Comparison of ENCODE assay signal across 1 cellular context in the genomic region with DNA sequence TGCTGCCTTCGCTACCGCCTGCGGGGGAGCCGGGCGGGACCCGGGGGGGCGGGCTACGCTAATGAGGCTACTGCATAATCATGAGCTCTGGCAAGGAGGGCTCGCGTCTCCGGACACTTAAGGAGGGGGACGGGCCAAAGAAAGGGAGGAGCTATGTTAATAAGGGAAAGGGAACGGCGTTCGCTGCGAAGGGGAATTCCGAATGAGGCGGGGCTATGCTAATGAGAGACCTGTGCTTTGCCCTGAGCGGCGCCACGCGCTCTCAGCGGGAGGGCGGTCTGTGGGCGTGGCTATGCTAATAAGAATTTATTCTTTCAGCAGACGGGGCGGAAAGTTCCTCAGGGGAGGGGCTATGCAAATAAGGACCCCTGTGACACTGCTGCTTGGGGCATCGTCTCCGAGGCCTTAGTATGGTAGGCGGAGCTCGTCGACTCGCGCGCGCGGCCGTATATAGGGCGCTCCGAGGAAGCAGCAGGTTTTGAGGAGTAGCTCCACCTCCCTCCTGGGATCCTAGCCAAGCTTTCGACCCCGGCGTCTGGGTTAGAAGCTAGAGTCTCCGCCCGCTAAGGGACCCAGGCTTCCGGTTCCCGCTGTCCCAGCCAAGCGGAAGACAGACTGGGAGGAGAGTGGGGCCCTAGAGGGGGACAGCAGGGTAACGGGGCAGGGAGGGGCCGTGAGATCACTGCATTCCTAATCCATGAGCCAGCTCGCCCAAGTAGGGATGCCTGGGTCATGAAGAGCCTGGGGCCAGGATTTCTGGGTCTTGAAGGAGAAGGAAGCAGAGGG.
A peak's percentile ranks its signal among the peaks of the same experiment; 100 is the strongest.
TF ChIP-seq lines count a peak whose summit lies in the region.

A gene (minus strand): TSS at position 31 of the 786 bp plus-strand sequence. CDS start 45 bp downstream, outside the sequence.

TF ChIP-seq in K562, 482 proteins besides CTCF, POLR2A, EP300 and RAD21 (continued from another document and continues in another):
- TF ChIP-seq, protein P1, sequence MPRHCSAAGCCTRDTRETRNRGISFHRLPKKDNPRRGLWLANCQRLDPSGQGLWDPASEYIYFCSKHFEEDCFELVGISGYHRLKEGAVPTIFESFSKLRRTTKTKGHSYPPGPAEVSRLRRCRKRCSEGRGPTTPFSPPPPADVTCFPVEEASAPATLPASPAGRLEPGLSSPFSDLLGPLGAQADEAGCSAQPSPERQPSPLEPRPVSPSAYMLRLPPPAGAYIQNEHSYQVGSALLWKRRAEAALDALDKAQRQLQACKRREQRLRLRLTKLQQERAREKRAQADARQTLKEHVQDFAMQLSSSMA (CRISPR knock-in tag; IDR thresholded peaks at IDR 0.05): no peak
- TF ChIP-seq, protein P2, sequence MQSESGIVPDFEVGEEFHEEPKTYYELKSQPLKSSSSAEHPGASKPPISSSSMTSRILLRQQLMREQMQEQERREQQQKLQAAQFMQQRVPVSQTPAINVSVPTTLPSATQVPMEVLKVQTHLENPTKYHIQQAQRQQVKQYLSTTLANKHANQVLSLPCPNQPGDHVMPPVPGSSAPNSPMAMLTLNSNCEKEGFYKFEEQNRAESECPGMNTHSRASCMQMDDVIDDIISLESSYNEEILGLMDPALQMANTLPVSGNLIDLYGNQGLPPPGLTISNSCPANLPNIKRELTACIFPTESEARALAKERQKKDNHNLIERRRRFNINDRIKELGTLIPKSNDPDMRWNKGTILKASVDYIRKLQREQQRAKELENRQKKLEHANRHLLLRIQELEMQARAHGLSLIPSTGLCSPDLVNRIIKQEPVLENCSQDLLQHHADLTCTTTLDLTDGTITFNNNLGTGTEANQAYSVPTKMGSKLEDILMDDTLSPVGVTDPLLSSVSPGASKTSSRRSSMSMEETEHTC (IDR thresholded peaks at IDR 0.05): peak; percentile 38; the same call in 1 of the 2 replicates
- TF ChIP-seq SRSF7 (optimal IDR thresholded peaks at IDR 0.05; ENCODE audit: low read depth, low read length): no peak
- TF ChIP-seq, protein P3, sequence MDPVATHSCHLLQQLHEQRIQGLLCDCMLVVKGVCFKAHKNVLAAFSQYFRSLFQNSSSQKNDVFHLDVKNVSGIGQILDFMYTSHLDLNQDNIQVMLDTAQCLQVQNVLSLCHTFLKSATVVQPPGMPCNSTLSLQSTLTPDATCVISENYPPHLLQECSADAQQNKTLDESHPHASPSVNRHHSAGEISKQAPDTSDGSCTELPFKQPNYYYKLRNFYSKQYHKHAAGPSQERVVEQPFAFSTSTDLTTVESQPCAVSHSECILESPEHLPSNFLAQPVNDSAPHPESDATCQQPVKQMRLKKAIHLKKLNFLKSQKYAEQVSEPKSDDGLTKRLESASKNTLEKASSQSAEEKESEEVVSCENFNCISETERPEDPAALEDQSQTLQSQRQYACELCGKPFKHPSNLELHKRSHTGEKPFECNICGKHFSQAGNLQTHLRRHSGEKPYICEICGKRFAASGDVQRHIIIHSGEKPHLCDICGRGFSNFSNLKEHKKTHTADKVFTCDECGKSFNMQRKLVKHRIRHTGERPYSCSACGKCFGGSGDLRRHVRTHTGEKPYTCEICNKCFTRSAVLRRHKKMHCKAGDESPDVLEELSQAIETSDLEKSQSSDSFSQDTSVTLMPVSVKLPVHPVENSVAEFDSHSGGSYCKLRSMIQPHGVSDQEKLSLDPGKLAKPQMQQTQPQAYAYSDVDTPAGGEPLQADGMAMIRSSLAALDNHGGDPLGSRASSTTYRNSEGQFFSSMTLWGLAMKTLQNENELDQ (CRISPR knock-in tag; IDR thresholded peaks at IDR 0.05; ENCODE audit: borderline replicate concordance): no peak
- no peak for TF ChIP-seq U2AF2 (optimal IDR thresholded peaks at IDR 0.05; ENCODE audit: low read depth, low read length)
- peak; percentile 89 for TF ChIP-seq POLR2G (IDR thresholded peaks at IDR 0.05; ENCODE audit: low read depth, low read length)
- no peak for TF ChIP-seq ZNF431 (CRISPR knock-in tag; IDR thresholded peaks at IDR 0.05)
- TF ChIP-seq, protein P4, sequence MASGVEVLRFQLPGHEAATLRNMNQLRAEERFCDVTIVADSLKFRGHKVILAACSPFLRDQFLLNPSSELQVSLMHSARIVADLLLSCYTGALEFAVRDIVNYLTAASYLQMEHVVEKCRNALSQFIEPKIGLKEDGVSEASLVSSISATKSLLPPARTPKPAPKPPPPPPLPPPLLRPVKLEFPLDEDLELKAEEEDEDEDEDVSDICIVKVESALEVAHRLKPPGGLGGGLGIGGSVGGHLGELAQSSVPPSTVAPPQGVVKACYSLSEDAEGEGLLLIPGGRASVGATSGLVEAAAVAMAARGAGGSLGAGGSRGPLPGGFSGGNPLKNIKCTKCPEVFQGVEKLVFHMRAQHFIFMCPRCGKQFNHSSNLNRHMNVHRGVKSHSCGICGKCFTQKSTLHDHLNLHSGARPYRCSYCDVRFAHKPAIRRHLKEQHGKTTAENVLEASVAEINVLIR (CRISPR knock-in tag; IDR thresholded peaks at IDR 0.05): no peak; the same call in 1 of the 2 replicates
- no peak for TF ChIP-seq HMG20A (CRISPR knock-in tag; conservative IDR thresholded peaks at IDR 0.05)
- TF ChIP-seq TAF15 (IDR thresholded peaks at IDR 0.05; ENCODE audit: low read depth, low read length): no peak
- TF ChIP-seq ESRRB (CRISPR knock-in tag; IDR thresholded peaks at IDR 0.05; ENCODE audit: borderline replicate concordance): no peak
- no peak for TF ChIP-seq SETDB1 (IDR thresholded peaks at IDR 0.05; ENCODE audit: low read length)
- TF ChIP-seq MEF2A (IDR thresholded peaks at IDR 0.05; ENCODE audit: control insufficient read depth, low read depth, low read length): peak; percentile 75; the same call in 1 of the 2 replicates
- peak; percentile 87 for TF ChIP-seq MYC (IDR thresholded peaks at IDR 0.05; ENCODE audit: low read depth, low read length)
- TF ChIP-seq MYC (CRISPR knock-in tag; IDR thresholded peaks at IDR 0.05; ENCODE audit: borderline replicate concordance, low read depth): no peak
- TF ChIP-seq, protein P5, sequence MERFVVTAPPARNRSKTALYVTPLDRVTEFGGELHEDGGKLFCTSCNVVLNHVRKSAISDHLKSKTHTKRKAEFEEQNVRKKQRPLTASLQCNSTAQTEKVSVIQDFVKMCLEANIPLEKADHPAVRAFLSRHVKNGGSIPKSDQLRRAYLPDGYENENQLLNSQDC (CRISPR knock-in tag; IDR thresholded peaks at IDR 0.05): no peak
- TF ChIP-seq SAFB2 (IDR thresholded peaks at IDR 0.05; ENCODE audit: borderline replicate concordance, low read depth, low read length, severe bottlenecking): no peak
- TF ChIP-seq, protein P6, sequence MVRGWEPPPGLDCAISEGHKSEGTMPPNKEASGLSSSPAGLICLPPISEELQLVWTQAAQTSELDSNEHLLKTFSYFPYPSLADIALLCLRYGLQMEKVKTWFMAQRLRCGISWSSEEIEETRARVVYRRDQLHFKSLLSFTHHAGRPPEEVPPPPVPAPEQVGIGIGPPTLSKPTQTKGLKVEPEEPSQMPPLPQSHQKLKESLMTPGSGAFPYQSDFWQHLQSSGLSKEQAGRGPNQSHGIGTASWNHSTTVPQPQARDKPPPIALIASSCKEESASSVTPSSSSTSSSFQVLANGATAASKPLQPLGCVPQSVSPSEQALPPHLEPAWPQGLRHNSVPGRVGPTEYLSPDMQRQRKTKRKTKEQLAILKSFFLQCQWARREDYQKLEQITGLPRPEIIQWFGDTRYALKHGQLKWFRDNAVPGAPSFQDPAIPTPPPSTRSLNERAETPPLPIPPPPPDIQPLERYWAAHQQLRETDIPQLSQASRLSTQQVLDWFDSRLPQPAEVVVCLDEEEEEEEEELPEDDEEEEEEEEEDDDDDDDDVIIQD (CRISPR knock-in tag; IDR thresholded peaks at IDR 0.05): no peak
- TF ChIP-seq, protein P7, sequence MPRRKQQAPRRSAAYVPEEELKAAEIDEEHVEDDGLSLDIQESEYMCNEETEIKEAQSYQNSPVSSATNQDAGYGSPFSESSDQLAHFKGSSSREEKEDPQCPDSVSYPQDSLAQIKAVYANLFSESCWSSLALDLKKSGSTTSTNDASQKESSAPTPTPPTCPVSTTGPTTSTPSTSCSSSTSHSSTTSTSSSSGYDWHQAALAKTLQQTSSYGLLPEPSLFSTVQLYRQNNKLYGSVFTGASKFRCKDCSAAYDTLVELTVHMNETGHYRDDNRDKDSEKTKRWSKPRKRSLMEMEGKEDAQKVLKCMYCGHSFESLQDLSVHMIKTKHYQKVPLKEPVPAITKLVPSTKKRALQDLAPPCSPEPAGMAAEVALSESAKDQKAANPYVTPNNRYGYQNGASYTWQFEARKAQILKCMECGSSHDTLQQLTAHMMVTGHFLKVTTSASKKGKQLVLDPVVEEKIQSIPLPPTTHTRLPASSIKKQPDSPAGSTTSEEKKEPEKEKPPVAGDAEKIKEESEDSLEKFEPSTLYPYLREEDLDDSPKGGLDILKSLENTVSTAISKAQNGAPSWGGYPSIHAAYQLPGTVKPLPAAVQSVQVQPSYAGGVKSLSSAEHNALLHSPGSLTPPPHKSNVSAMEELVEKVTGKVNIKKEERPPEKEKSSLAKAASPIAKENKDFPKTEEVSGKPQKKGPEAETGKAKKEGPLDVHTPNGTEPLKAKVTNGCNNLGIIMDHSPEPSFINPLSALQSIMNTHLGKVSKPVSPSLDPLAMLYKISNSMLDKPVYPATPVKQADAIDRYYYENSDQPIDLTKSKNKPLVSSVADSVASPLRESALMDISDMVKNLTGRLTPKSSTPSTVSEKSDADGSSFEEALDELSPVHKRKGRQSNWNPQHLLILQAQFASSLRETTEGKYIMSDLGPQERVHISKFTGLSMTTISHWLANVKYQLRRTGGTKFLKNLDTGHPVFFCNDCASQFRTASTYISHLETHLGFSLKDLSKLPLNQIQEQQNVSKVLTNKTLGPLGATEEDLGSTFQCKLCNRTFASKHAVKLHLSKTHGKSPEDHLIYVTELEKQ (CRISPR knock-in tag; IDR thresholded peaks at IDR 0.05): no peak
- no peak for TF ChIP-seq ARHGAP35 (IDR thresholded peaks at IDR 0.05; ENCODE audit: partially characterized antibody)
- no peak for TF ChIP-seq PTRF (tag; IDR thresholded peaks at IDR 0.05)
- no peak for TF ChIP-seq POLR3A (IDR thresholded peaks at IDR 0.05; ENCODE audit: borderline replicate concordance, extremely low read depth, insufficient read depth, insufficient read length)
- TF ChIP-seq, protein P8, sequence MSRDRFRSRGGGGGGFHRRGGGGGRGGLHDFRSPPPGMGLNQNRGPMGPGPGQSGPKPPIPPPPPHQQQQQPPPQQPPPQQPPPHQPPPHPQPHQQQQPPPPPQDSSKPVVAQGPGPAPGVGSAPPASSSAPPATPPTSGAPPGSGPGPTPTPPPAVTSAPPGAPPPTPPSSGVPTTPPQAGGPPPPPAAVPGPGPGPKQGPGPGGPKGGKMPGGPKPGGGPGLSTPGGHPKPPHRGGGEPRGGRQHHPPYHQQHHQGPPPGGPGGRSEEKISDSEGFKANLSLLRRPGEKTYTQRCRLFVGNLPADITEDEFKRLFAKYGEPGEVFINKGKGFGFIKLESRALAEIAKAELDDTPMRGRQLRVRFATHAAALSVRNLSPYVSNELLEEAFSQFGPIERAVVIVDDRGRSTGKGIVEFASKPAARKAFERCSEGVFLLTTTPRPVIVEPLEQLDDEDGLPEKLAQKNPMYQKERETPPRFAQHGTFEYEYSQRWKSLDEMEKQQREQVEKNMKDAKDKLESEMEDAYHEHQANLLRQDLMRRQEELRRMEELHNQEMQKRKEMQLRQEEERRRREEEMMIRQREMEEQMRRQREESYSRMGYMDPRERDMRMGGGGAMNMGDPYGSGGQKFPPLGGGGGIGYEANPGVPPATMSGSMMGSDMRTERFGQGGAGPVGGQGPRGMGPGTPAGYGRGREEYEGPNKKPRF (IDR thresholded peaks at IDR 0.05; ENCODE audit: low read depth, low read length): no peak
- TF ChIP-seq CBX2 (IDR thresholded peaks at IDR 0.05; ENCODE audit: insufficient read depth, low read length, poor library complexity, severe bottlenecking): no peak
- TF ChIP-seq ZNF699 (CRISPR knock-in tag; IDR thresholded peaks at IDR 0.05; ENCODE audit: insufficient replicate concordance): no peak
- TF ChIP-seq RAD51 (IDR thresholded peaks at IDR 0.05; ENCODE audit: borderline replicate concordance, low read depth): no peak; the same call in none of the 2 replicates
- TF ChIP-seq CC2D1A (IDR thresholded peaks at IDR 0.05): no peak
- TF ChIP-seq NRF1 (conservative IDR thresholded peaks at IDR 0.05 in 1 of 2, IDR thresholded peaks at IDR 0.05 in 1 of 2): peak; percentile 86 to 88
- no peak for TF ChIP-seq ZNF785 (CRISPR knock-in tag; IDR thresholded peaks at IDR 0.05)
- peak; percentile 81 for TF ChIP-seq NEUROD1 (IDR thresholded peaks at IDR 0.05; ENCODE audit: borderline replicate concordance, low read depth, low read length, partially characterized antibody)
- TF ChIP-seq RCOR1 (IDR thresholded peaks at IDR 0.05; ENCODE audit: borderline replicate concordance in 1 of 2, low read depth in 2 of 2, low read length in 2 of 2): peak; percentile 5 to 52; a peak in 2 of 4 replicates
- TF ChIP-seq ZNF347 (CRISPR knock-in tag; IDR thresholded peaks at IDR 0.05; ENCODE audit: low read depth): no peak
- TF ChIP-seq, protein P9, sequence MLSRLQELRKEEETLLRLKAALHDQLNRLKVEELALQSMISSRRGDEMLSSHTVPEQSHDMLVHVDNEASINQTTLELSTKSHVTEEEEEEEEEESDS (CRISPR knock-in tag; IDR thresholded peaks at IDR 0.05): no peak
- TF ChIP-seq, protein P10, sequence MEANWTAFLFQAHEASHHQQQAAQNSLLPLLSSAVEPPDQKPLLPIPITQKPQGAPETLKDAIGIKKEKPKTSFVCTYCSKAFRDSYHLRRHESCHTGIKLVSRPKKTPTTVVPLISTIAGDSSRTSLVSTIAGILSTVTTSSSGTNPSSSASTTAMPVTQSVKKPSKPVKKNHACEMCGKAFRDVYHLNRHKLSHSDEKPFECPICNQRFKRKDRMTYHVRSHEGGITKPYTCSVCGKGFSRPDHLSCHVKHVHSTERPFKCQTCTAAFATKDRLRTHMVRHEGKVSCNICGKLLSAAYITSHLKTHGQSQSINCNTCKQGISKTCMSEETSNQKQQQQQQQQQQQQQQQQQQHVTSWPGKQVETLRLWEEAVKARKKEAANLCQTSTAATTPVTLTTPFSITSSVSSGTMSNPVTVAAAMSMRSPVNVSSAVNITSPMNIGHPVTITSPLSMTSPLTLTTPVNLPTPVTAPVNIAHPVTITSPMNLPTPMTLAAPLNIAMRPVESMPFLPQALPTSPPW (CRISPR knock-in tag; IDR thresholded peaks at IDR 0.05): peak; percentile 83
- TF ChIP-seq SLC30A9 (CRISPR knock-in tag; IDR thresholded peaks at IDR 0.05): no peak
- TF ChIP-seq SMARCE1 (IDR thresholded peaks at IDR 0.05): peak; percentile 80
- TF ChIP-seq NCOA2 (IDR thresholded peaks at IDR 0.05; ENCODE audit: partially characterized antibody in 2 of 2): no peak
- TF ChIP-seq CBX5 (IDR thresholded peaks at IDR 0.05; ENCODE audit: borderline replicate concordance, low read depth): no peak
- TF ChIP-seq SMC3 (conservative IDR thresholded peaks at IDR 0.05; ENCODE audit: insufficient read depth, low read depth, low read length): no peak
- TF ChIP-seq TOE1 (IDR thresholded peaks at IDR 0.05; ENCODE audit: borderline replicate concordance): peak; percentile 63; the same call in 1 of the 2 replicates
- no peak for TF ChIP-seq TOE1 (CRISPR knock-in tag; IDR thresholded peaks at IDR 0.05; ENCODE audit: borderline replicate concordance, low read depth)
- no peak for TF ChIP-seq ZKSCAN3 (CRISPR knock-in tag; IDR thresholded peaks at IDR 0.05)
- TF ChIP-seq MCM2 (IDR thresholded peaks at IDR 0.05; ENCODE audit: low read depth): no peak
- 0 out of 2 replicates have a peak, but pooled peaks have one; percentile 13 for TF ChIP-seq ZEB2 (IDR thresholded peaks at IDR 0.05)
- TF ChIP-seq KLF1 (tag; IDR thresholded peaks at IDR 0.05): peak; percentile 55; the same call in 1 of the 2 replicates
- no peak for TF ChIP-seq ZNF408 (CRISPR knock-in tag; IDR thresholded peaks at IDR 0.05; ENCODE audit: low read depth)
- TF ChIP-seq PML (IDR thresholded peaks at IDR 0.05; ENCODE audit: low read length): peak; percentile 66; the same call in 1 of the 2 replicates
- no peak for TF ChIP-seq HDAC3 (IDR thresholded peaks at IDR 0.05; ENCODE audit: borderline replicate concordance, partially characterized antibody)
